ENCODE assay signal across 20 cellular contexts in the genomic region with DNA sequence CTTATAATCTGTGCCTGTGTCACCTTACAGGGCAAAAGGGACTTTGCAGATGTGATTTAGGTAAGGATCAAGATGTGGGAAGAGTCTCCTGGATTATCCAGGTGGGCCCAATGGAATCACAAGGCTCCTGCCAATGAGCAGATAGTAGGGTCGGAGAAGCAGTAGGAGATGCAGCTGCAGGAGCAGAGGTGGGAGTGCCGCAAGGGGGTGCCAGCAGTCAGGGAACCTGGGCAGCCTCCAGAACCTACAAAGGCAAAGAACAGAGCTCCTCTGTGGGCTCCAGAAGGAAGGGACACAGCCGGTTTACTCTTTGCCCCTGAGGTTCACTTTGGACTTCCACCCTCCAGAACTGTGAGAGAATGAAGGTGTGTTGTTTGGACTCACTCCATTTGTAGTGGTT.
A peak's percentile ranks its signal among the peaks of the same experiment; 100 is the strongest.
DNase-seq lines count a peak whose midpoint lies in the region; ATAC-seq, FAIRE-seq and TF ChIP-seq lines count a peak whose summit lies in the region.
"Had no signal": no experiment of that assay in that cellular context is flagged by ENCODE, and none has a peak within 500 bp of the region (broad histone marks: within the 10 kb centered on the region; RNA-seq: fewer than 3 reads in every experiment).

No MANE protein-coding gene starts in this region.

- no peaks in the 10 kb centered on the region for H3K27me3 ChIP-seq in GM23338 (ENCODE audit: insufficient read depth)
- peaks cover 26% of the 10 kb centered on the region for H3K27me3 ChIP-seq in PC-9 (ENCODE audit: insufficient read depth, low read depth)
- no peaks in the 10 kb centered on the region for H3K27me3 ChIP-seq in small intestine (ENCODE audit: control insufficient read depth in 2 of 2, insufficient read depth in 2 of 2, low read length in 2 of 2)
- H3K27me3 ChIP-seq: BLaER1 had no signal

- DNase-seq in GM23338 (ENCODE audit: low spot score) (peak; percentile 14), HT-29 (ENCODE audit: low spot score) (peak; percentile 3), PC-9 (no peak), small intestine (peak; percentile 82), GM19238 (ENCODE audit: insufficient read length, low spot score) (no peak)
- no peak for DNase-seq in activated T-cell treated with anti-CD3 and anti-CD28 coated beads, Interleukin-2, amount 50 U/mL, for 48 hours
- DNase-seq: CD4-positive, alpha-beta T cell; HCEC 1CT; MM.1S; NCI-H1694 treated with DMSO at 0.1 percent for 48 hours; NCI-H2081; NCI-H2227 treated with DMSO at 0.1 percent for 48 hours; NCI-H526 treated with DMSO at 0.1 percent for 48 hours; SK-N-SH; T-helper 17 cell had no signal

- H3K79me2 ChIP-seq in GM23338 (replicated peaks; ENCODE audit: insufficient read depth) (no peaks in the 10 kb centered on the region), PC-9 (ENCODE audit: low read depth) (no peaks in the 10 kb centered on the region)

- H3K4me1 Mint-ChIP-seq in GM23338 = peaks cover 4% of the 10 kb centered on the region; the same call in 2 of the 3 replicates

- POLR2A ChIA-PET in PC-9 (lab: Charles Lee; ENCODE audit: unreplicated experiment) = no interaction called here

- H3K4me2 ChIP-seq in GM23338 = no peak overlapping the region
- no peak overlapping the region for H3K4me2 ChIP-seq in PC-9
- H3K4me2 ChIP-seq: BLaER1, SK-N-SH had no signal

- H3K27ac ChIP-seq in GM23338 (ENCODE audit: low read depth) = no peak overlapping the region
- no peak overlapping the region for H3K27ac ChIP-seq in PC-9
- no peak overlapping the region for H3K27ac ChIP-seq in small intestine (ENCODE audit: low read depth in 1 of 2, low read length in 1 of 2)
- H3K27ac ChIP-seq: BLaER1, HL-60 had no signal

- FAIRE-seq in small intestine (lab: Jason Lieb, UNC) = no peak
- FAIRE-seq: A204.1, D721Med had no signal

- H3K27me3 Mint-ChIP-seq in GM23338 (ENCODE audit: insufficient read depth, low read depth, poor library complexity) = peaks cover 2% of the 10 kb centered on the region
- H3K27me3 Mint-ChIP-seq: CD4-positive, alpha-beta T cell; T-helper 17 cell had no signal

- H3K4me1 ChIP-seq in GM23338 (ENCODE audit: insufficient read depth) = no peaks in the 10 kb centered on the region
- H3K4me1 ChIP-seq in PC-9 (replicated peaks; ENCODE audit: insufficient read depth) = no peaks in the 10 kb centered on the region
- H3K4me1 ChIP-seq in small intestine (ENCODE audit: control insufficient read depth in 2 of 2, insufficient read depth in 1 of 2, low read depth in 1 of 2, low read length in 1 of 2) = no peaks in the 10 kb centered on the region
- H3K4me1 ChIP-seq: BLaER1 had no signal

- no peaks in the 10 kb centered on the region for H3K9me2 ChIP-seq in GM23338 (ENCODE audit: insufficient read depth)
- H3K9me2 ChIP-seq in PC-9 (ENCODE audit: insufficient read depth) = no peaks in the 10 kb centered on the region
- H3K9me2 ChIP-seq: SK-N-SH had no signal

- intact Hi-C loops in PC-9 (cut with micrococcal nuclease; ENCODE audit: unreplicated experiment) = loop anchor here (5.0 kb wide), 1 partner anchor 902 kb away; no protein-coding TSS in a partner anchor

- 15 to 42% (median 15%) methylated on average over 3 of the region's 3 CpGs for WGBS in small intestine, 3 donors

- no peaks in the 10 kb centered on the region for H3F3A ChIP-seq in GM23338 (replicated peaks; ENCODE audit: low read depth)
- no peaks in the 10 kb centered on the region for H3F3A ChIP-seq in PC-9 (ENCODE audit: insufficient read depth, low read depth)

- no peaks in the 10 kb centered on the region for H4K20me1 ChIP-seq in GM23338 (replicated peaks; ENCODE audit: insufficient read depth)
- no peaks in the 10 kb centered on the region for H4K20me1 ChIP-seq in PC-9 (ENCODE audit: insufficient read depth)
- H4K20me1 ChIP-seq: BLaER1 had no signal

- TF ChIP-seq CTCF in GM23338 (conservative IDR thresholded peaks at IDR 0.05; ENCODE audit: low read depth in 2 of 2) (peak in 1 of 2 experiments; percentile 44; a peak in 2 of 4 replicates), PC-9 (conservative IDR thresholded peaks at IDR 0.05) (peak; percentile 29; the same call in 1 of the 2 replicates)

- CTCF ChIA-PET in PC-9 (lab: Charles Lee) = no interaction called here

- H3K27ac Mint-ChIP-seq in GM23338 = no peak overlapping the region
- H3K27ac Mint-ChIP-seq: CD4-positive, alpha-beta T cell; T-helper 17 cell had no signal

- no TSS peak for BruUV-seq in PC-9 (replicated peaks; lab: Mats Ljungman, UMichigan)

- H3K4me3 Mint-ChIP-seq in GM23338 = no peak overlapping the region
- H3K4me3 Mint-ChIP-seq: CD4-positive, alpha-beta T cell; T-helper 17 cell had no signal

- ATAC-seq in GM23338 (no peak), GM21381 (IDR thresholded peaks at IDR 0.05; ENCODE audit: unreplicated experiment) (no peak)
- ATAC-seq: T-helper 17 cell had no signal

- H3K36me3 ChIP-seq in GM23338 (ENCODE audit: insufficient read depth) (no peaks in the 10 kb centered on the region), PC-9 (ENCODE audit: low read depth) (no peaks in the 10 kb centered on the region), small intestine (ENCODE audit: control insufficient read depth in 2 of 2, insufficient read depth in 2 of 2, low read length in 2 of 2) (no peaks in the 10 kb centered on the region)
- H3K36me3 ChIP-seq: BLaER1 had no signal

- H3K4me3 ChIP-seq in GM23338 (no peak overlapping the region), PC-9 (no peak overlapping the region), small intestine (ENCODE audit: low read depth in 1 of 2, low read length in 2 of 2) (no peak overlapping the region)
- H3K4me3 ChIP-seq: BLaER1 had no signal

- H3K9me3 ChIP-seq in PC-9 (ENCODE audit: insufficient read depth, low read depth) (no peaks in the 10 kb centered on the region), small intestine (ENCODE audit: control insufficient read depth, low read depth) (no peaks in the 10 kb centered on the region)
- H3K9me3 ChIP-seq: BLaER1, SK-N-SH had no signal

- peaks cover 4% of the 10 kb centered on the region; the same call in 2 of the 3 replicates for H3K9me3 Mint-ChIP-seq in GM23338
- H3K9me3 Mint-ChIP-seq: CD4-positive, alpha-beta T cell had no signal

- no peak overlapping the region for H2AFZ ChIP-seq in GM23338
- no peak overlapping the region for H2AFZ ChIP-seq in PC-9

- no peaks in the 10 kb centered on the region; the same call in 2 of the 3 replicates for H3K36me3 Mint-ChIP-seq in GM23338 (ENCODE audit: low read depth)

TF ChIP-seq in GM23338, 12 proteins besides CTCF, POLR2A, EP300 and RAD21 (continues in another document):
- TF ChIP-seq, protein P1, sequence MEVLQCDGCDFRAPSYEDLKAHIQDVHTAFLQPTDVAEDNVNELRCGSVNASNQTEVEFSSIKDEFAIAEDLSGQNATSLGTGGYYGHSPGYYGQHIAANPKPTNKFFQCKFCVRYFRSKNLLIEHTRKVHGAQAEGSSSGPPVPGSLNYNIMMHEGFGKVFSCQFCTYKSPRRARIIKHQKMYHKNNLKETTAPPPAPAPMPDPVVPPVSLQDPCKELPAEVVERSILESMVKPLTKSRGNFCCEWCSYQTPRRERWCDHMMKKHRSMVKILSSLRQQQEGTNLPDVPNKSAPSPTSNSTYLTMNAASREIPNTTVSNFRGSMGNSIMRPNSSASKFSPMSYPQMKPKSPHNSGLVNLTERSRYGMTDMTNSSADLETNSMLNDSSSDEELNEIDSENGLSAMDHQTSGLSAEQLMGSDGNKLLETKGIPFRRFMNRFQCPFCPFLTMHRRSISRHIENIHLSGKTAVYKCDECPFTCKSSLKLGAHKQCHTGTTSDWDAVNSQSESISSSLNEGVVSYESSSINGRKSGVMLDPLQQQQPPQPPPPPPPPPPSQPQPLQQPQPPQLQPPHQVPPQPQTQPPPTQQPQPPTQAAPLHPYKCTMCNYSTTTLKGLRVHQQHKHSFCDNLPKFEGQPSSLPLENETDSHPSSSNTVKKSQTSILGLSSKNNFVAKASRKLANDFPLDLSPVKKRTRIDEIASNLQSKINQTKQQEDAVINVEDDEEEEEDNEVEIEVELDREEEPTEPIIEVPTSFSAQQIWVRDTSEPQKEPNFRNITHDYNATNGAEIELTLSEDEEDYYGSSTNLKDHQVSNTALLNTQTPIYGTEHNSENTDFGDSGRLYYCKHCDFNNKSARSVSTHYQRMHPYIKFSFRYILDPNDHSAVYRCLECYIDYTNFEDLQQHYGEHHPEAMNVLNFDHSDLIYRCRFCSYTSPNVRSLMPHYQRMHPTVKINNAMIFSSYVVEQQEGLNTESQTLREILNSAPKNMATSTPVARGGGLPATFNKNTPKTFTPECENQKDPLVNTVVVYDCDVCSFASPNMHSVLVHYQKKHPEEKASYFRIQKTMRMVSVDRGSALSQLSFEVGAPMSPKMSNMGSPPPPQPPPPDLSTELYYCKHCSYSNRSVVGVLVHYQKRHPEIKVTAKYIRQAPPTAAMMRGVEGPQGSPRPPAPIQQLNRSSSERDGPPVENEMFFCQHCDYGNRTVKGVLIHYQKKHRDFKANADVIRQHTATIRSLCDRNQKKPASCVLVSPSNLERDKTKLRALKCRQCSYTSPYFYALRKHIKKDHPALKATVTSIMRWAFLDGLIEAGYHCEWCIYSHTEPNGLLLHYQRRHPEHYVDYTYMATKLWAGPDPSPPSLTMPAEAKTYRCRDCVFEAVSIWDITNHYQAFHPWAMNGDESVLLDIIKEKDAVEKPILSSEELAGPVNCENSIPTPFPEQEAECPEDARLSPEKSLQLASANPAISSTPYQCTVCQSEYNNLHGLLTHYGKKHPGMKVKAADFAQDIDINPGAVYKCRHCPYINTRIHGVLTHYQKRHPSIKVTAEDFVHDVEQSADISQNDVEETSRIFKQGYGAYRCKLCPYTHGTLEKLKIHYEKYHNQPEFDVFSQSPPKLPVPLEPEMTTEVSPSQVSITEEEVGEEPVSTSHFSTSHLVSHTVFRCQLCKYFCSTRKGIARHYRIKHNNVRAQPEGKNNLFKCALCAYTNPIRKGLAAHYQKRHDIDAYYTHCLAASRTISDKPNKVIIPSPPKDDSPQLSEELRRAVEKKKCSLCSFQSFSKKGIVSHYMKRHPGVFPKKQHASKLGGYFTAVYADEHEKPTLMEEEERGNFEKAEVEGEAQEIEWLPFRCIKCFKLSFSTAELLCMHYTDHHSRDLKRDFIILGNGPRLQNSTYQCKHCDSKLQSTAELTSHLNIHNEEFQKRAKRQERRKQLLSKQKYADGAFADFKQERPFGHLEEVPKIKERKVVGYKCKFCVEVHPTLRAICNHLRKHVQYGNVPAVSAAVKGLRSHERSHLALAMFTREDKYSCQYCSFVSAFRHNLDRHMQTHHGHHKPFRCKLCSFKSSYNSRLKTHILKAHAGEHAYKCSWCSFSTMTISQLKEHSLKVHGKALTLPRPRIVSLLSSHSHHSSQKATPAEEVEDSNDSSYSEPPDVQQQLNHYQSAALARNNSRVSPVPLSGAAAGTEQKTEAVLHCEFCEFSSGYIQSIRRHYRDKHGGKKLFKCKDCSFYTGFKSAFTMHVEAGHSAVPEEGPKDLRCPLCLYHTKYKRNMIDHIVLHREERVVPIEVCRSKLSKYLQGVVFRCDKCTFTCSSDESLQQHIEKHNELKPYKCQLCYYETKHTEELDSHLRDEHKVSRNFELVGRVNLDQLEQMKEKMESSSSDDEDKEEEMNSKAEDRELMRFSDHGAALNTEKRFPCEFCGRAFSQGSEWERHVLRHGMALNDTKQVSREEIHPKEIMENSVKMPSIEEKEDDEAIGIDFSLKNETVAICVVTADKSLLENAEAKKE (CRISPR knock-in tag; IDR thresholded peaks at IDR 0.05) = no peak
- TF ChIP-seq ZNF331 (CRISPR knock-in tag; IDR thresholded peaks at IDR 0.05; ENCODE audit: low read depth) = no peak
- TF ChIP-seq EZH2 (IDR thresholded peaks at IDR 0.05; ENCODE audit: low read depth, unreplicated experiment) = no peak

Comparison
In these comparisons a context has a peak if more than half of its experiments do, and no peak if none do; other contexts are left out.
1. DNase-seq: peak in GM23338 (single experiment), HT-29 (single experiment) and small intestine (single experiment); none in PC-9 (0 of 2), GM19238 (single experiment) and activated T-cell treated with anti-CD3 and anti-CD28 coated beads, Interleukin-2, amount 50 U/mL, for 48 hours (0 of 2).